In genomic region chr19:48871471-48872181, GRCh38 we compare ENCODE assay signal across 6 cellular contexts. TPM values are rescaled to one million over a fixed set of nuclear protein-coding genes. Genes with fewer than 3 reads are reported as not detected.
A peak's percentile ranks its signal among the peaks of the same experiment; 100 is the strongest.
DNase-seq lines count a peak whose midpoint lies in the region; ATAC-seq and TF ChIP-seq lines count a peak whose summit lies in the region.
"Not testable (repeated sequence)": the region's sequence is repeated elsewhere in the genome, so short reads cannot be mapped to it uniquely, and the experiment has no call there.

No MANE protein-coding gene starts in this region.

- not testable (repeated sequence) for H3K27me3 ChIP-seq in CD8-positive, alpha-beta memory T cell (ENCODE audit: insufficient read depth, low read length, poor library complexity, severe bottlenecking); RWPE2 (ENCODE audit: insufficient read depth, poor library complexity, severe bottlenecking); fibroblast of lung (ENCODE audit: control insufficient read depth, insufficient read depth, low read length); naive thymus-derived CD4-positive, alpha-beta T cell (ENCODE audit: control insufficient read depth in 2 of 2, insufficient read depth in 2 of 2, low read length in 2 of 2)

- H4K20me1 ChIP-seq in fibroblast of lung (ENCODE audit: control insufficient read depth, extremely low read depth, insufficient read depth, low read length), result not testable (repeated sequence)

- H3K27ac ChIP-seq in CD8-positive, alpha-beta memory T cell (ENCODE audit: low read depth, low read length), result peak overlapping the region; percentile 100
- peak overlapping the region; percentile 91 for H3K27ac ChIP-seq in RWPE2 (ENCODE audit: poor library complexity, severe bottlenecking)
- peak overlapping the region; percentile 100 for H3K27ac ChIP-seq in fibroblast of lung (ENCODE audit: insufficient read depth, low read length)
- H3K27ac ChIP-seq in naive thymus-derived CD4-positive, alpha-beta T cell (ENCODE audit: low read depth, low read length), result peak overlapping the region; percentile 99

- ATAC-seq in RWPE2 (ENCODE audit: low read depth); activated naive CD8-positive, alpha-beta T cell treated with anti-CD3 and anti-CD28 coated beads, Interleukin-2, amount 50 U/mL, for 24 hours; naive thymus-derived CD4-positive, alpha-beta T cell; stimulated activated naive B cell treated with anti-CD40 and anti-IgM and Interleukin-4, amounts not matched to agents 10 μg/mL and 1 μg/mL and 100 μg/mL, for 72 hours (replicated peaks): not testable (repeated sequence)

- H3K27ac Mint-ChIP-seq in CD8-positive, alpha-beta memory T cell, result peak overlapping the region; percentile 99 to 100 (median 100)
- H3K27ac Mint-ChIP-seq in activated naive CD8-positive, alpha-beta T cell treated with anti-CD3 and anti-CD28 coated beads, Interleukin-2, amount 50 U/mL, for 24 hours, result peak overlapping the region; percentile 99
- H3K27ac Mint-ChIP-seq in naive thymus-derived CD4-positive, alpha-beta T cell, result peak overlapping the region; percentile 94 to 100 (median 99)
- H3K27ac Mint-ChIP-seq in stimulated activated naive B cell treated with anti-CD40 and anti-IgM and Interleukin-4, amounts not matched to agents 10 μg/mL and 1 μg/mL and 100 μg/mL, for 72 hours, result peak overlapping the region; percentile 100

- H3K36me3 ChIP-seq in CD8-positive, alpha-beta memory T cell (ENCODE audit: insufficient read depth, low read length), result not testable (repeated sequence)
- H3K36me3 ChIP-seq in RWPE2 (ENCODE audit: low read depth) (peaks cover 40% of the 10 kb centered on the region), fibroblast of lung (ENCODE audit: control insufficient read depth, insufficient read depth, low read length) (peaks cover 21% of the 10 kb centered on the region)
- peaks cover 0 to 33% (median 0%) of the 10 kb centered on the region in 3 experiments for H3K36me3 ChIP-seq in naive thymus-derived CD4-positive, alpha-beta T cell (ENCODE audit: control insufficient read depth in 2 of 3, insufficient read depth in 3 of 3, low read length in 3 of 3)

- peaks cover 13 to 42% (median 17%) of the 10 kb centered on the region in 3 donors for H3K36me3 Mint-ChIP-seq in CD8-positive, alpha-beta memory T cell
- peaks cover 43% of the 10 kb centered on the region for H3K36me3 Mint-ChIP-seq in activated naive CD8-positive, alpha-beta T cell treated with anti-CD3 and anti-CD28 coated beads, Interleukin-2, amount 50 U/mL, for 24 hours (ENCODE audit: low read depth)
- H3K36me3 Mint-ChIP-seq in naive thymus-derived CD4-positive, alpha-beta T cell, result peaks cover 0 to 32% (median 13%) of the 10 kb centered on the region in 5 donors
- peaks cover 38 to 45% of the 10 kb centered on the region in 2 donors for H3K36me3 Mint-ChIP-seq in stimulated activated naive B cell treated with anti-CD40 and anti-IgM and Interleukin-4, amounts not matched to agents 10 μg/mL and 1 μg/mL and 100 μg/mL, for 72 hours

- H3K4me1 ChIP-seq in CD8-positive, alpha-beta memory T cell (ENCODE audit: insufficient read depth, low read length), result peaks cover 32% of the 10 kb centered on the region
- peaks cover 16% of the 10 kb centered on the region for H3K4me1 ChIP-seq in RWPE2 (ENCODE audit: insufficient read depth, poor library complexity, severe bottlenecking)
- H3K4me1 ChIP-seq in fibroblast of lung (ENCODE audit: control insufficient read depth, extremely low read depth, insufficient read depth, low read length), result not testable (repeated sequence)
- peaks cover 34 to 36% of the 10 kb centered on the region in 2 donors for H3K4me1 ChIP-seq in naive thymus-derived CD4-positive, alpha-beta T cell (ENCODE audit: control insufficient read depth in 2 of 2, insufficient read depth in 2 of 2, low read length in 2 of 2)

- intact Hi-C loops in naive thymus-derived CD4-positive, alpha-beta T cell (cut with micrococcal nuclease), result loop anchor here (1.0 to 5.0 kb wide), 10 partner anchors 13 to 1759 kb away; partner anchors contain the start of genes DHDH (in 2 of the 2), FTL (in 1 of the 2), GYS1 (in 1 of the 2) and PNKP (in 1 of the 2)

- H3K4me3 ChIP-seq in CD8-positive, alpha-beta memory T cell (ENCODE audit: low read length), result not testable (repeated sequence)
- H3K4me3 ChIP-seq in RWPE2 (ENCODE audit: severe bottlenecking) (peak overlapping the region; percentile 86), fibroblast of lung (replicated peaks in 1 of 4; ENCODE audit: control extremely low read depth in 1 of 4, insufficient read depth in 1 of 4, low read depth in 3 of 4, low read length in 4 of 4) (peak overlapping the region in 1 of 4 experiments; percentile 14)
- H3K4me3 ChIP-seq in naive thymus-derived CD4-positive, alpha-beta T cell (ENCODE audit: low read length), result peak overlapping the region; percentile 86

- not testable (repeated sequence) for H3K9me3 Mint-ChIP-seq in CD8-positive, alpha-beta memory T cell; activated naive CD8-positive, alpha-beta T cell treated with anti-CD3 and anti-CD28 coated beads, Interleukin-2, amount 50 U/mL, for 24 hours; stimulated activated naive B cell treated with anti-CD40 and anti-IgM and Interleukin-4, amounts not matched to agents 10 μg/mL and 1 μg/mL and 100 μg/mL, for 72 hours
- peaks cover 0 to 12% (median 0%) of the 10 kb centered on the region in 11 donors for H3K9me3 Mint-ChIP-seq in naive thymus-derived CD4-positive, alpha-beta T cell

- not testable (repeated sequence) for DNase-seq in CD8-positive, alpha-beta memory T cell; RWPE2 (ENCODE audit: low spot score); activated naive CD8-positive, alpha-beta T cell treated with anti-CD3 and anti-CD28 coated beads, Interleukin-2, amount 50 U/mL, for 24 hours; fibroblast of lung (ENCODE audit: low read depth in 2 of 2); naive thymus-derived CD4-positive, alpha-beta T cell; stimulated activated naive B cell treated with anti-CD40 and anti-IgM and Interleukin-4, amounts not matched to agents 10 μg/mL and 1 μg/mL and 100 μg/mL, for 72 hours

- POLR2A ChIA-PET in CD8-positive, alpha-beta memory T cell (lab: Charles Lee), result interaction anchor here (1.0 to 2.2 kb wide), 6 partner anchors 9 to 508 kb away, joined by 4 to 17 read pairs (median 6); partner anchors contain the start of genes FTL, GYS1, NUCB1 and RPL18
- POLR2A ChIA-PET in naive thymus-derived CD4-positive, alpha-beta T cell (lab: Charles Lee), result interaction anchor here (0.6 to 2.3 kb wide), 12 partner anchors 10 to 122 kb away, joined by 3 to 12 read pairs (median 4); partner anchors contain the start of genes NUCB1 and RUVBL2

- not testable (repeated sequence) for H3K9me3 ChIP-seq in CD8-positive, alpha-beta memory T cell (ENCODE audit: low read length); RWPE2 (ENCODE audit: severe bottlenecking); fibroblast of lung (ENCODE audit: control insufficient read depth, insufficient read depth, low read depth, low read length); naive thymus-derived CD4-positive, alpha-beta T cell (ENCODE audit: control insufficient read depth in 2 of 3, low read length in 3 of 3)

- H3K4me1 Mint-ChIP-seq in CD8-positive, alpha-beta memory T cell, result peaks cover 39 to 45% (median 43%) of the 10 kb centered on the region in 3 donors
- H3K4me1 Mint-ChIP-seq in activated naive CD8-positive, alpha-beta T cell treated with anti-CD3 and anti-CD28 coated beads, Interleukin-2, amount 50 U/mL, for 24 hours, result peaks cover 46% of the 10 kb centered on the region
- H3K4me1 Mint-ChIP-seq in naive thymus-derived CD4-positive, alpha-beta T cell, result peaks cover 31 to 48% (median 41%) of the 10 kb centered on the region in 7 donors
- H3K4me1 Mint-ChIP-seq in stimulated activated naive B cell treated with anti-CD40 and anti-IgM and Interleukin-4, amounts not matched to agents 10 μg/mL and 1 μg/mL and 100 μg/mL, for 72 hours, result peaks cover 31 to 44% of the 10 kb centered on the region in 2 donors

- H2AFZ ChIP-seq in fibroblast of lung (ENCODE audit: low read length), result peak overlapping the region; percentile 49

- H3K4me3 Mint-ChIP-seq in CD8-positive, alpha-beta memory T cell, result peak overlapping the region; percentile 97 to 100 (median 99)
- peak overlapping the region; percentile 97 for H3K4me3 Mint-ChIP-seq in activated naive CD8-positive, alpha-beta T cell treated with anti-CD3 and anti-CD28 coated beads, Interleukin-2, amount 50 U/mL, for 24 hours
- peak overlapping the region; percentile 94 to 100 (median 98) for H3K4me3 Mint-ChIP-seq in naive thymus-derived CD4-positive, alpha-beta T cell
- peak overlapping the region; percentile 99 for H3K4me3 Mint-ChIP-seq in stimulated activated naive B cell treated with anti-CD40 and anti-IgM and Interleukin-4, amounts not matched to agents 10 μg/mL and 1 μg/mL and 100 μg/mL, for 72 hours

- not testable (repeated sequence) for H3K4me2 ChIP-seq in fibroblast of lung (ENCODE audit: extremely low read depth, insufficient read depth, low read length)

- not testable (repeated sequence) for TF ChIP-seq CTCF in RWPE2 (IDR thresholded peaks at IDR 0.05; ENCODE audit: poor library complexity, severe bottlenecking); fibroblast of lung (conservative IDR thresholded peaks at IDR 0.05 in 1 of 2, IDR thresholded peaks at IDR 0.05 in 1 of 2; ENCODE audit: low read depth in 1 of 2, low read length in 2 of 2)

- H3K79me2 ChIP-seq in fibroblast of lung (ENCODE audit: control insufficient read depth, insufficient read depth, low read length), result peaks cover 51% of the 10 kb centered on the region

- CTCF ChIA-PET in CD8-positive, alpha-beta memory T cell (lab: Charles Lee), result interaction anchor here (1.4 to 2.2 kb wide), 4 partner anchors 29 to 122 kb away, joined by 3 to 6 read pairs (median 4); partner anchors contain the start of genes GYS1 and RUVBL2
- CTCF ChIA-PET in naive thymus-derived CD4-positive, alpha-beta T cell (lab: Charles Lee), result interaction anchor here (1.1 to 4.9 kb wide), 2 partner anchors 28 to 99 kb away, joined by 4 to 16 read pairs; partner anchors contain the start of gene NUCB1

- H3K9ac ChIP-seq in fibroblast of lung (ENCODE audit: insufficient read depth, low read length), result peak overlapping the region; percentile 43

- H3K27me3 Mint-ChIP-seq in CD8-positive, alpha-beta memory T cell, result peaks cover 7 to 14% of the 10 kb centered on the region in 2 donors
- H3K27me3 Mint-ChIP-seq in activated naive CD8-positive, alpha-beta T cell treated with anti-CD3 and anti-CD28 coated beads, Interleukin-2, amount 50 U/mL, for 24 hours; stimulated activated naive B cell treated with anti-CD40 and anti-IgM and Interleukin-4, amounts not matched to agents 10 μg/mL and 1 μg/mL and 100 μg/mL, for 72 hours: not testable (repeated sequence)
- H3K27me3 Mint-ChIP-seq in naive thymus-derived CD4-positive, alpha-beta T cell, result peaks cover 0 to 19% (median 0%) of the 10 kb centered on the region in 5 donors

RNA-seq across cellular contexts. Expression of gene PPP1R15A, which starts 0.6 kb away (rescaled TPM):
- 10 to 100 TPM; 67.1 to 69.3 TPM for total RNA-seq in CD8-positive, alpha-beta memory T cell
- polyA plus RNA-seq in CD8-positive, alpha-beta memory T cell, result 159 TPM
- total RNA-seq in fibroblast of lung, result 87.3 and 166 TPM in 2 replicates
- polyA plus RNA-seq in fibroblast of lung, result 46.3 and 116 TPM in 2 replicates
- 53.8 and 120 TPM in 2 replicates for polyA plus RNA-seq in fibroblast of lung (2012)
- polyA minus RNA-seq in fibroblast of lung (ENCODE audit: low replicate concordance), result 19.5 and 31.9 TPM in 2 replicates
- 1,000 to 10,000 TPM in 1 of 5 experiments, 100 to 1,000 TPM in 1, 10 to 100 TPM in 3; 31.5 to 1,030 (median 71.9) TPM for total RNA-seq in naive thymus-derived CD4-positive, alpha-beta T cell
- polyA plus RNA-seq in naive thymus-derived CD4-positive, alpha-beta T cell, result 10 to 100 TPM; 23.0 to 29.8 TPM

RNA-seq across cellular contexts. Expression of gene PLEKHA4, which starts 3.2 kb away (rescaled TPM):
- total RNA-seq in CD8-positive, alpha-beta memory T cell, result 1 to 10 TPM; 2.5 to 4.1 TPM
- 2.7 TPM for polyA plus RNA-seq in CD8-positive, alpha-beta memory T cell
- 18.7 and 20.0 TPM in 2 replicates for total RNA-seq in fibroblast of lung
- 6.6 and 11.1 TPM in 2 replicates for polyA plus RNA-seq in fibroblast of lung
- polyA plus RNA-seq in fibroblast of lung (2012), result 33.4 and 58.7 TPM in 2 replicates
- 18.3 and 27.2 TPM in 2 replicates for polyA minus RNA-seq in fibroblast of lung (ENCODE audit: low replicate concordance)
- total RNA-seq in naive thymus-derived CD4-positive, alpha-beta T cell, result 1 to 10 TPM; 2.1 to 7.4 (median 4.0) TPM
- polyA plus RNA-seq in naive thymus-derived CD4-positive, alpha-beta T cell, result 1 to 10 TPM; 2.6 to 5.6 TPM

RNA-seq across cellular contexts. Expression of gene TULP2, which starts 26.9 kb away (rescaled TPM):
- total RNA-seq in CD8-positive, alpha-beta memory T cell, result not detected
- not detected for polyA plus RNA-seq in CD8-positive, alpha-beta memory T cell
- 0.51 and 0.83 TPM in 2 replicates for total RNA-seq in fibroblast of lung
- polyA plus RNA-seq in fibroblast of lung, result 0.10 and 0.28 TPM in 2 replicates
- 0.19 and 0.24 TPM in 2 replicates for polyA plus RNA-seq in fibroblast of lung (2012)
- polyA minus RNA-seq in fibroblast of lung (ENCODE audit: low replicate concordance), result 0.63 TPM in 1 of 2 replicates, not detected in the other
- not detected for total RNA-seq in naive thymus-derived CD4-positive, alpha-beta T cell
- polyA plus RNA-seq in naive thymus-derived CD4-positive, alpha-beta T cell, result not detected

RNA-seq across cellular contexts. Expression of gene NUCB1, which starts 28.5 kb away (rescaled TPM):
- total RNA-seq in CD8-positive, alpha-beta memory T cell, result 10 to 100 TPM; 86.8 to 93.3 TPM
- polyA plus RNA-seq in CD8-positive, alpha-beta memory T cell, result 147 TPM
- 130 and 137 TPM in 2 replicates for total RNA-seq in fibroblast of lung
- 101 and 129 TPM in 2 replicates for polyA plus RNA-seq in fibroblast of lung
- 179 and 237 TPM in 2 replicates for polyA plus RNA-seq in fibroblast of lung (2012)
- polyA minus RNA-seq in fibroblast of lung (ENCODE audit: low replicate concordance), result 127 and 321 TPM in 2 replicates
- 100 to 1,000 TPM; 128 to 252 (median 142) TPM for total RNA-seq in naive thymus-derived CD4-positive, alpha-beta T cell
- polyA plus RNA-seq in naive thymus-derived CD4-positive, alpha-beta T cell, result 100 to 1,000 TPM in 1 of 2 donors, 10 to 100 TPM in 1; 70.5 to 150 TPM

RNA-seq across cellular contexts. Expression of gene HSD17B14, which starts 35.3 kb away (rescaled TPM):
- total RNA-seq in CD8-positive, alpha-beta memory T cell, result under 1 TPM; 0.18 to 0.37 TPM
- polyA plus RNA-seq in CD8-positive, alpha-beta memory T cell, result 1.1 TPM
- total RNA-seq in fibroblast of lung, result 7.7 and 11.1 TPM in 2 replicates
- 2.7 and 4.5 TPM in 2 replicates for polyA plus RNA-seq in fibroblast of lung
- polyA plus RNA-seq in fibroblast of lung (2012), result 3.8 and 7.8 TPM in 2 replicates
- 2.1 and 2.2 TPM in 2 replicates for polyA minus RNA-seq in fibroblast of lung (ENCODE audit: low replicate concordance)
- total RNA-seq in naive thymus-derived CD4-positive, alpha-beta T cell, result 1 to 10 TPM in 2 of 5 experiments, under 1 TPM in 2, not detected in 1; 0.38 to 2.9 (median 1.2) TPM
- 1 to 10 TPM in 1 of 2 donors, under 1 TPM in 1; 0.66 to 1.7 TPM for polyA plus RNA-seq in naive thymus-derived CD4-positive, alpha-beta T cell
